ENCODE assay signal across 7 cellular contexts in genomic region chr15:77972706-77973105, GRCh38.
A peak's percentile ranks its signal among the peaks of the same experiment; 100 is the strongest.
DNase-seq lines count a peak whose midpoint lies in the region; ATAC-seq, FAIRE-seq and TF ChIP-seq lines count a peak whose summit lies in the region.
"Not testable (repeated sequence)": the region's sequence is repeated elsewhere in the genome, so short reads cannot be mapped to it uniquely, and the experiment has no call there.

No MANE protein-coding gene starts in this region.

- not testable (repeated sequence) for H3K4me3 Mint-ChIP-seq in type B pancreatic cell

- not testable (repeated sequence) for H3K27me3 ChIP-seq in right atrium auricular region, left lung, upper lobe of right lung

- not testable (repeated sequence) for H3K9me3 Mint-ChIP-seq in type B pancreatic cell

- ATAC-seq in left colon (peak; percentile 30), left lung (peak; percentile 7)
- not testable (repeated sequence) for ATAC-seq in upper lobe of right lung

- not testable (repeated sequence) for FAIRE-seq in kidney (lab: Jason Lieb, UNC)

- H3K27ac ChIP-seq in right atrium auricular region; kidney (ENCODE audit: low read depth in 2 of 2, low read length in 2 of 2); left lung; upper lobe of right lung: not testable (repeated sequence)

- not testable (repeated sequence) for H3K9me3 ChIP-seq in right atrium auricular region; kidney (ENCODE audit: control insufficient read depth in 1 of 2, low read length in 2 of 2); left lung; upper lobe of right lung

- not testable (repeated sequence) for H3K27ac Mint-ChIP-seq in type B pancreatic cell

- H3K4me1 Mint-ChIP-seq in type B pancreatic cell (ENCODE audit: unreplicated experiment): not testable (repeated sequence)

- intact Hi-C loops in kidney (cut with DNase I); left lung (cut with DNase I); upper lobe of right lung (cut with DNase I): not testable (repeated sequence)
- intact Hi-C loops in left colon (cut with DNase I, micrococcal nuclease): loop anchor here in 1 of 2 donors (10.0 kb wide), 1 partner anchor 802 kb away; no protein-coding TSS in a partner anchor

- TF ChIP-seq CTCF in right atrium auricular region (IDR thresholded peaks at IDR 0.05); kidney (IDR thresholded peaks at IDR 0.05; ENCODE audit: borderline replicate concordance, extremely low read depth, insufficient read depth); left lung (IDR thresholded peaks at IDR 0.05); type B pancreatic cell (conservative IDR thresholded peaks at IDR 0.05); upper lobe of right lung (IDR thresholded peaks at IDR 0.05): not testable (repeated sequence)

- not testable (repeated sequence) for H3K27me3 Mint-ChIP-seq in type B pancreatic cell

- H3K36me3 Mint-ChIP-seq in type B pancreatic cell: not testable (repeated sequence)

- not testable (repeated sequence) for H3K4me3 ChIP-seq in right atrium auricular region; kidney (ENCODE audit: low read length in 2 of 2); left lung; upper lobe of right lung

- H3K36me3 ChIP-seq in right atrium auricular region; kidney (ENCODE audit: control insufficient read depth in 1 of 2, insufficient read depth in 2 of 2, low read length in 2 of 2); left lung; upper lobe of right lung: not testable (repeated sequence)

- H3K9ac ChIP-seq in kidney (ENCODE audit: low read length in 2 of 2): not testable (repeated sequence)

- peak; percentile 26 for DNase-seq in right atrium auricular region (ENCODE audit: low spot score)
- peak; percentile 32 for DNase-seq in kidney
- DNase-seq in left colon, left lung: not testable (repeated sequence)
- DNase-seq in type B pancreatic cell (ENCODE audit: extremely low spot score, unreplicated experiment): peak; percentile 29
- DNase-seq in upper lobe of right lung: peak; percentile 43
- DNase-seq in ureter (ENCODE audit: low spot score): peak; percentile 8

- peaks cover 0 to 26% of the 10 kb centered on the region in 2 donors for H3K4me1 ChIP-seq in right atrium auricular region
- not testable (repeated sequence) for H3K4me1 ChIP-seq in kidney (ENCODE audit: control insufficient read depth in 1 of 2, insufficient read depth in 1 of 2, low read depth in 1 of 2, low read length in 2 of 2); left lung; upper lobe of right lung
